ENCODE assay signal across 22 cellular contexts in genomic region chr1:164838786-164839185, GRCh38.
DNase-seq lines count a peak whose midpoint lies in the region; ATAC-seq, FAIRE-seq and TF ChIP-seq lines count a peak whose summit lies in the region.
"Had no signal": no experiment of that assay in that cellular context is flagged by ENCODE, and none has a peak within 500 bp of the region (broad histone marks: within the 10 kb centered on the region; RNA-seq: fewer than 3 reads in every experiment).

No MANE protein-coding gene starts in this region.

- DNase-seq in NCI-H1417 (lab: John Stamatoyannopoulos, UW) = peak in 2 of 3 experiments; percentile 7 to 22
- no peak for DNase-seq in NCI-H1417 treated with DMSO at 0.1 percent for 48 hours (lab: John Stamatoyannopoulos, UW)
- peak; percentile 39 for DNase-seq in NCI-H1105 treated with DMSO at 0.1 percent for 48 hours (lab: John Stamatoyannopoulos, UW)
- DNase-seq in bronchial epithelial cell (ENCODE audit: low read depth) = peak; percentile 85
- no peak for DNase-seq in type B pancreatic cell (ENCODE audit: extremely low spot score, unreplicated experiment)
- DNase-seq in esophagus muscularis mucosa (ENCODE audit: extremely low spot score) = no peak
- DNase-seq in suprapubic skin (ENCODE audit: low spot score in 2 of 2) = no peak
- DNase-seq: GF-D8, HCEC 1CT, NCI-H2029, NCI-H446 treated with DMSO at 0.1 percent for 48 hours, NCI-H774, SIG-M5, T-cell had no signal

- H3K4me3 ChIP-seq in bronchial epithelial cell (ENCODE audit: low read depth, low read length) = no peak overlapping the region
- no peak overlapping the region for H3K4me3 ChIP-seq in esophagus muscularis mucosa
- no peak overlapping the region for H3K4me3 ChIP-seq in suprapubic skin
- H3K4me3 ChIP-seq: GM23338 had no signal

- FAIRE-seq in bronchial epithelial cell (lab: Jason Lieb, UNC) = no peak
- FAIRE-seq: GM19239 had no signal

- peak overlapping the region; percentile 52 for H3K27ac Mint-ChIP-seq in type B pancreatic cell
- H3K27ac Mint-ChIP-seq: CD14-positive monocyte, T-cell had no signal

- no peak overlapping the region for H3K4me3 Mint-ChIP-seq in type B pancreatic cell
- H3K4me3 Mint-ChIP-seq: CD14-positive monocyte, GM23338, T-cell had no signal

- TF ChIP-seq CTCF in bronchial epithelial cell (IDR thresholded peaks at IDR 0.05; ENCODE audit: insufficient read depth, low read length, severe bottlenecking) (no peak), type B pancreatic cell (conservative IDR thresholded peaks at IDR 0.05) (no peak), esophagus muscularis mucosa (IDR thresholded peaks at IDR 0.05) (no peak), suprapubic skin (IDR thresholded peaks at IDR 0.05) (no peak)

- no peak overlapping the region for H3K27ac ChIP-seq in esophagus muscularis mucosa (replicated peaks in 1 of 4)
- no peak overlapping the region for H3K27ac ChIP-seq in suprapubic skin
- H3K27ac ChIP-seq: 22Rv1, HL-60, KMS-11 had no signal

- no peaks in the 10 kb centered on the region for H3K27me3 Mint-ChIP-seq in type B pancreatic cell
- H3K27me3 Mint-ChIP-seq: T-cell had no signal

- intact Hi-C loops in esophagus muscularis mucosa (cut with DNase I) = no loop called here

- H3K4me1 ChIP-seq in esophagus muscularis mucosa (peaks cover 47 to 90% (median 74%) of the 10 kb centered on the region in 4 donors), suprapubic skin (no peaks in the 10 kb centered on the region)

- peaks cover 32% of the 10 kb centered on the region for H3K4me1 Mint-ChIP-seq in type B pancreatic cell (ENCODE audit: unreplicated experiment)
- H3K4me1 Mint-ChIP-seq: CD14-positive monocyte, T-cell had no signal

- TF ChIP-seq POLR2A in esophagus muscularis mucosa (IDR thresholded peaks at IDR 0.05; ENCODE audit: low read depth) = no peak
- no peak for TF ChIP-seq POLR2A in suprapubic skin (IDR thresholded peaks at IDR 0.05)

- H3K36me3 ChIP-seq in bronchial epithelial cell (ENCODE audit: control insufficient read depth, insufficient read depth, low read length) = no peaks in the 10 kb centered on the region
- H3K36me3 ChIP-seq in esophagus muscularis mucosa = peaks cover 0 to 9% (median 0%) of the 10 kb centered on the region in 4 donors
- H3K36me3 ChIP-seq in suprapubic skin = peaks cover 2% of the 10 kb centered on the region

- TF ChIP-seq EP300 in esophagus muscularis mucosa (IDR thresholded peaks at IDR 0.05) (no peak), suprapubic skin (IDR thresholded peaks at IDR 0.05) (no peak)

- ATAC-seq in GM21423 (IDR thresholded peaks at IDR 0.05; ENCODE audit: unreplicated experiment) = no peak
- ATAC-seq: GM23338, SK-N-SH treated with all-trans-retinoic acid at 6 μM for 48 hours, T-cell had no signal

- no peaks in the 10 kb centered on the region for H3K27me3 ChIP-seq in bronchial epithelial cell (ENCODE audit: control insufficient read depth, insufficient read depth, low read length)
- no peaks in the 10 kb centered on the region for H3K27me3 ChIP-seq in esophagus muscularis mucosa
- no peaks in the 10 kb centered on the region for H3K27me3 ChIP-seq in suprapubic skin

- WGBS in esophagus muscularis mucosa = 97% methylated on average over 3 of the region's 3 CpGs
- WGBS in suprapubic skin = 72% methylated on average over 3 of the region's 3 CpGs

- no peaks in the 10 kb centered on the region for H3K9me3 Mint-ChIP-seq in type B pancreatic cell
- H3K9me3 Mint-ChIP-seq: GM23338, T-cell had no signal

- H3K36me3 Mint-ChIP-seq in type B pancreatic cell = peaks cover 52% of the 10 kb centered on the region
- H3K36me3 Mint-ChIP-seq: CD14-positive monocyte, T-cell had no signal

- H3K9me3 ChIP-seq in esophagus muscularis mucosa (no peaks in the 10 kb centered on the region), suprapubic skin (no peaks in the 10 kb centered on the region)

Comparison
In these comparisons a context has a peak if more than half of its experiments do, and no peak if none do; other contexts are left out.
1. DNase-seq: peak in NCI-H1417 (2 of 3), NCI-H1105 treated with DMSO at 0.1 percent for 48 hours (single experiment) and bronchial epithelial cell (single experiment); none in NCI-H1417 treated with DMSO at 0.1 percent for 48 hours (single experiment), type B pancreatic cell (single experiment), esophagus muscularis mucosa (single experiment) and suprapubic skin (0 of 2).